Comparison of ENCODE assay signal across 26 cellular contexts in the genomic region with DNA sequence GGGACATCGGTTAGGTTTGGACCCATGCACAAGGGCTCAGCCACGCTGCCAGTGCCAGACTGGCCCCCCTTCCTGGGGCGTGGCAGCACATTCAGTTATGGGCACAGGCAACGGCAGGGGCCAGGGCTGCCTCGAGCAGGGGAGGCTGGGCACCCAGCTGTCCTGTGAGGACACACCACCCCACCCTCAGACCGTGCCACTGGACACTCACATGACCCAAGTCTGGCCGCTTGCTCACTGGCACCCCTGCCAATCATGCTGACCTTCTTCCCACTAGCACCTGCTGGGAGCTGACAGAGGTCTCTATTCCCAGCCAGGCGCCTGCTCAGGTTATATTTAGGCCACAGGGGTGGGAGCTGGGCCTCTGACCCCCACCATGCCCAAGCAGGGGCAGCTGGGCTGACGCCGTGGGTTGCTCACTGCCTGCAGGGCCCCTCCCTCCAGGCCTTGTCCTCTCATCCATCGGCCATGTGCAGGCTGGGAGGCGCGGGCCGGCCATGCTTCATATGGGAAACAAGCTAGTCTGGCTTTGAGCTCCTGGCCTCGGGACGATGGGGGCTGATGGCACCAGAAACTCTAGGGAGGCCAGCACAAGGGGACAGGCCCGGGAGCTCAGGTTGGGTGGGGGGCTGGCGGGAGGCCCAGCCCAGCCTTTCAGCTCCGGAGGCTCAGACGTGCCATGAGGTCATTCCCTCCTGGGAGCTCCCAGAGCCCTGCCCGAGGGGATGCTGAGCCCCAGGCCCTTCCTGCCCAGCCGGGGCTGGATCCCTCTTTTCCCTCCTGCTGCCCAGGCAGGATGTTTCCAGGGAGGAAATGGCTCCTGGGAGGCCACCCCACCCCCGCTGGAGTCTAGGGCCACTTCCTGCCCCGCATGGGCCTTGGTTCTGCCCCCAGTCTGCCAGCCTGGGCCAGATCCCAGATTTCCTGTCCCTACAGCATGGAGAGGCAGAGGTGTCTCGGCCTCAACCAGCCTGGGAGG. TPM values are rescaled to one million over a fixed set of nuclear protein-coding genes. Genes with fewer than 3 reads are reported as not detected.
DNase-seq lines count a peak whose midpoint lies in the region; ATAC-seq and TF ChIP-seq lines count a peak whose summit lies in the region.
"Had no signal": no experiment of that assay in that cellular context is flagged by ENCODE, and none has a peak within 500 bp of the region (broad histone marks: within the 10 kb centered on the region; RNA-seq: fewer than 3 reads in every experiment).

No MANE protein-coding gene starts in this region.

- intact Hi-C loops in Right ventricle myocardium inferior (cut with DNase I) = loop anchor here (5.0 kb wide), 1 partner anchor 107 kb away; a partner anchor contains a TSS

- H2AFZ ChIP-seq in neural progenitor cell (replicated peaks) = no peak overlapping the region

- H3F3A ChIP-seq in neural progenitor cell (ENCODE audit: low read depth) = no peaks in the 10 kb centered on the region

- H3K27me3 ChIP-seq in BLaER1 (peaks cover 17% of the 10 kb centered on the region; the same call in 1 of the 2 replicates), MG63 (no peaks in the 10 kb centered on the region), neural progenitor cell (peaks cover 6% of the 10 kb centered on the region)

- no peaks in the 10 kb centered on the region for H3K36me3 ChIP-seq in BLaER1
- H3K36me3 ChIP-seq in MG63 = no peaks in the 10 kb centered on the region
- H3K36me3 ChIP-seq in neural progenitor cell = no peaks in the 10 kb centered on the region
- H3K36me3 ChIP-seq: esophagus muscularis mucosa had no signal

- H3K27ac ChIP-seq in BLaER1 = no peak overlapping the region
- no peak overlapping the region for H3K27ac ChIP-seq in neural progenitor cell
- H3K27ac ChIP-seq: esophagus muscularis mucosa had no signal

- ATAC-seq in Right ventricle myocardium inferior = peak; percentile 90
- ATAC-seq in HG02885 (IDR thresholded peaks at IDR 0.05; ENCODE audit: poor library complexity, unreplicated experiment) = no peak
- no peak for ATAC-seq in HG02642 (IDR thresholded peaks at IDR 0.05; ENCODE audit: poor library complexity, unreplicated experiment)
- ATAC-seq: A549 had no signal

- no peaks in the 10 kb centered on the region for H3K79me2 ChIP-seq in neural progenitor cell (ENCODE audit: low read depth)

- H3K4me3 ChIP-seq in BLaER1 (no peak overlapping the region), MG63 (no peak overlapping the region), neural progenitor cell (no peak overlapping the region)
- H3K4me3 ChIP-seq: A549, esophagus muscularis mucosa, lung had no signal

- H3K36me3 Mint-ChIP-seq in neural progenitor cell = no peaks in the 10 kb centered on the region
- H3K36me3 Mint-ChIP-seq: activated naive CD4-positive, alpha-beta T cell treated with anti-CD3 and anti-CD28 coated beads, Interleukin-2, amount 50 U/mL, for 24 hours; type B pancreatic cell had no signal

- peaks cover 4% of the 10 kb centered on the region for H3K4me1 Mint-ChIP-seq in neural progenitor cell
- H3K4me1 Mint-ChIP-seq: activated naive CD4-positive, alpha-beta T cell treated with anti-CD3 and anti-CD28 coated beads, Interleukin-2, amount 50 U/mL, for 24 hours had no signal

- H3K4me2 ChIP-seq in BLaER1 (peak overlapping the region; percentile 47), neural progenitor cell (no peak overlapping the region)
- H3K4me2 ChIP-seq: A549 had no signal

- H3K27me3 Mint-ChIP-seq in neural progenitor cell (ENCODE audit: insufficient read depth, low read depth) = peaks cover 6% of the 10 kb centered on the region
- H3K27me3 Mint-ChIP-seq: activated naive CD4-positive, alpha-beta T cell treated with anti-CD3 and anti-CD28 coated beads, Interleukin-2, amount 50 U/mL, for 24 hours had no signal

- no peaks in the 10 kb centered on the region for H4K20me1 ChIP-seq in BLaER1
- no peaks in the 10 kb centered on the region for H4K20me1 ChIP-seq in neural progenitor cell (ENCODE audit: low read depth)

- H3K4me1 ChIP-seq in BLaER1 = peaks cover 27% of the 10 kb centered on the region
- H3K4me1 ChIP-seq in neural progenitor cell = peaks cover 5% of the 10 kb centered on the region

- H3K4me3 Mint-ChIP-seq in neural progenitor cell = no peak overlapping the region
- H3K4me3 Mint-ChIP-seq: activated naive CD4-positive, alpha-beta T cell treated with anti-CD3 and anti-CD28 coated beads, Interleukin-2, amount 50 U/mL, for 24 hours; type B pancreatic cell had no signal

- no peak overlapping the region for H3K9ac ChIP-seq in BLaER1
- H3K9ac ChIP-seq in neural progenitor cell = no peak overlapping the region

- H3K27ac Mint-ChIP-seq in neural progenitor cell = peak overlapping the region; percentile 51
- H3K27ac Mint-ChIP-seq: activated naive CD4-positive, alpha-beta T cell treated with anti-CD3 and anti-CD28 coated beads, Interleukin-2, amount 50 U/mL, for 24 hours; type B pancreatic cell had no signal

- no peaks in the 10 kb centered on the region for H3K9me3 Mint-ChIP-seq in neural progenitor cell
- H3K9me3 Mint-ChIP-seq: activated naive CD4-positive, alpha-beta T cell treated with anti-CD3 and anti-CD28 coated beads, Interleukin-2, amount 50 U/mL, for 24 hours; type B pancreatic cell had no signal

- TF ChIP-seq CTCF in neural progenitor cell (IDR thresholded peaks at IDR 0.05) = no peak

- H3K9me3 ChIP-seq in BLaER1 = no peaks in the 10 kb centered on the region
- no peaks in the 10 kb centered on the region for H3K9me3 ChIP-seq in MG63
- H3K9me3 ChIP-seq in neural progenitor cell (ENCODE audit: low read depth) = no peaks in the 10 kb centered on the region
- H3K9me3 ChIP-seq: A549, esophagus muscularis mucosa had no signal

- peak; percentile 50 for DNase-seq in MG63
- DNase-seq in Right ventricle myocardium inferior (ENCODE audit: missing footprints) = peak; percentile 85
- DNase-seq in neural progenitor cell (ENCODE audit: low spot score) = no peak
- DNase-seq in stimulated activated CD4-positive, alpha-beta T cell treated with anti-CD3 and anti-CD28 coated beads, Interleukin-15, amount 100 ng/mL, for 24 hours = no peak
- no peak for DNase-seq in stimulated activated CD4-positive, alpha-beta T cell treated with anti-CD3 and anti-CD28 coated beads, Interleukin-12 subunit alpha, Interleukin-12 subunit beta, amount 100 ng/mL, for 4 hours
- DNase-seq: activated CD4-positive, alpha-beta T cell treated with anti-CD3 and anti-CD28 coated beads for 48 hours; aorta; effector CD8-positive, alpha-beta T cell; islet precursor cell; KBM-7; MV-4-11; NCI-H1694; NCI-H2171 treated with DMSO at 0.1 percent for 48 hours; occipital lobe; OCI-M1; SHP77 treated with DMSO at 0.1 percent for 48 hours had no signal

RNA-seq across cellular contexts. Expression of a gene that starts 15.1 kb away (rescaled TPM):
- total RNA-seq in MG63 (2014; rRNA removed; shearing (Covaris generic); ENCODE audit: low replicate concordance) = 16.3 and 16.5 TPM in 2 replicates
- total RNA-seq in Right ventricle myocardium inferior = 3.6 TPM
- 0.06 TPM in 1 of 2 replicates, not detected in the other for total RNA-seq in neural progenitor cell (ENCODE audit: low replicate concordance)
- total RNA-seq: frontal cortex; T-helper 1 cell treated with Interleukin-12 subunit alpha and Interleukin-12 subunit beta and Interleukin-4 antibody, amounts not matched to agents 30 ng/mL and 1 ng/mL, for 36 hours had no signal

RNA-seq across cellular contexts. Expression of a gene that starts 22.1 kb away (rescaled TPM):
- total RNA-seq in MG63 (2014; rRNA removed; shearing (Covaris generic); ENCODE audit: low replicate concordance) = 3.5 and 15.9 TPM in 2 replicates
- total RNA-seq in Right ventricle myocardium inferior = not detected
- 1.2 TPM in 1 of 2 replicates, not detected in the other for total RNA-seq in neural progenitor cell (ENCODE audit: low replicate concordance)
- total RNA-seq: T-helper 1 cell treated with Interleukin-12 subunit alpha and Interleukin-12 subunit beta and Interleukin-4 antibody, amounts not matched to agents 30 ng/mL and 1 ng/mL, for 36 hours had no signal

RNA-seq across cellular contexts. Expression of a gene that starts 31.1 kb away (rescaled TPM):
- 18.9 and 30.7 TPM in 2 replicates for total RNA-seq in MG63 (2014; rRNA removed; shearing (Covaris generic); ENCODE audit: low replicate concordance)
- total RNA-seq in Right ventricle myocardium inferior = 120 TPM
- 5.0 and 8.2 TPM in 2 replicates for total RNA-seq in neural progenitor cell (ENCODE audit: low replicate concordance)
- total RNA-seq: T-helper 1 cell treated with Interleukin-12 subunit alpha and Interleukin-12 subunit beta and Interleukin-4 antibody, amounts not matched to agents 30 ng/mL and 1 ng/mL, for 36 hours had no signal

Comparison
In these comparisons a context has a peak if more than half of its experiments do, and no peak if none do; other contexts are left out.
1. DNase-seq: peak in MG63 (single experiment) and Right ventricle myocardium inferior (single experiment); none in neural progenitor cell (single experiment), stimulated activated CD4-positive, alpha-beta T cell treated with anti-CD3 and anti-CD28 coated beads, Interleukin-15, amount 100 ng/mL, for 24 hours (single experiment) and stimulated activated CD4-positive, alpha-beta T cell treated with anti-CD3 and anti-CD28 coated beads, Interleukin-12 subunit alpha, Interleukin-12 subunit beta, amount 100 ng/mL, for 4 hours (single experiment).